Comparison of ENCODE assay signal across 17 cellular contexts in genomic region chr15:73599934-73600333, GRCh38. TPM values are rescaled to one million over a fixed set of nuclear protein-coding genes. Genes with fewer than 3 reads are reported as not detected.
A peak's percentile ranks its signal among the peaks of the same experiment; 100 is the strongest.
DNase-seq lines count a peak whose midpoint lies in the region; ATAC-seq and TF ChIP-seq lines count a peak whose summit lies in the region.
"Had no signal": no experiment of that assay in that cellular context is flagged by ENCODE, and none has a peak within 500 bp of the region (broad histone marks: within the 10 kb centered on the region; RNA-seq: fewer than 3 reads in every experiment).

No MANE protein-coding gene starts in this region.

- no peak overlapping the region for H3K4me3 ChIP-seq in ascending aorta
- H3K4me3 ChIP-seq: HAP-1, spleen, upper lobe of right lung had no signal

- CTCF ChIA-PET in activated CD8-positive, alpha-beta T cell treated with anti-CD3 and anti-CD28 coated beads for 36 hours (lab: Charles Lee): interaction anchor here (2.6 kb wide), 1 partner anchor 37 kb away, joined by 10 read pairs; no protein-coding TSS in a partner anchor

- H3K36me3 Mint-ChIP-seq in activated CD8-positive, alpha-beta T cell treated with anti-CD3 and anti-CD28 coated beads for 36 hours (ENCODE audit: low read depth): no peaks in the 10 kb centered on the region
- H3K36me3 Mint-ChIP-seq in stimulated activated memory B cell treated with anti-CD40 and anti-IgM and Interleukin-4, amounts not matched to agents 10 μg/mL and 1 μg/mL and 100 μg/mL, for 72 hours: peaks cover 17% of the 10 kb centered on the region

- intact Hi-C loops in ascending aorta (cut with DNase I): loop anchor here (2.0 kb wide), 1 partner anchor 33 kb away; the partner anchor contains the start of gene NPTN
- intact Hi-C loops in activated CD8-positive, alpha-beta T cell treated with anti-CD3 and anti-CD28 coated beads for 36 hours (cut with micrococcal nuclease): no loop called here

- POLR2A ChIA-PET in activated CD8-positive, alpha-beta T cell treated with anti-CD3 and anti-CD28 coated beads for 36 hours (lab: Charles Lee): no interaction called here

- no peaks in the 10 kb centered on the region for H3K27me3 ChIP-seq in ascending aorta
- H3K27me3 ChIP-seq: spleen, upper lobe of right lung had no signal

- H3K9me3 Mint-ChIP-seq in activated CD8-positive, alpha-beta T cell treated with anti-CD3 and anti-CD28 coated beads for 36 hours: no peaks in the 10 kb centered on the region
- H3K9me3 Mint-ChIP-seq in stimulated activated memory B cell treated with anti-CD40 and anti-IgM and Interleukin-4, amounts not matched to agents 10 μg/mL and 1 μg/mL and 100 μg/mL, for 72 hours: no peaks in the 10 kb centered on the region
- H3K9me3 Mint-ChIP-seq: activated CD4-positive, alpha-beta T cell treated with anti-CD3 and anti-CD28 coated beads, Interleukin-2, amount 10 ng/mL, durations not matched to agents 24 days and 14 days; naive thymus-derived CD8-positive, alpha-beta T cell had no signal

- H3K27ac Mint-ChIP-seq in activated CD8-positive, alpha-beta T cell treated with anti-CD3 and anti-CD28 coated beads for 36 hours: no peak overlapping the region
- no peak overlapping the region for H3K27ac Mint-ChIP-seq in stimulated activated memory B cell treated with anti-CD40 and anti-IgM and Interleukin-4, amounts not matched to agents 10 μg/mL and 1 μg/mL and 100 μg/mL, for 72 hours
- H3K27ac Mint-ChIP-seq: activated CD4-positive, alpha-beta T cell treated with anti-CD3 and anti-CD28 coated beads, Interleukin-2, amount 10 ng/mL, durations not matched to agents 24 days and 14 days had no signal

- H3K4me3 Mint-ChIP-seq in activated CD8-positive, alpha-beta T cell treated with anti-CD3 and anti-CD28 coated beads for 36 hours: no peak overlapping the region
- H3K4me3 Mint-ChIP-seq in stimulated activated memory B cell treated with anti-CD40 and anti-IgM and Interleukin-4, amounts not matched to agents 10 μg/mL and 1 μg/mL and 100 μg/mL, for 72 hours: no peak overlapping the region
- H3K4me3 Mint-ChIP-seq: activated CD4-positive, alpha-beta T cell treated with anti-CD3 and anti-CD28 coated beads, Interleukin-2, amount 10 ng/mL, durations not matched to agents 24 days and 14 days; naive thymus-derived CD8-positive, alpha-beta T cell; T-helper 17 cell had no signal

- H3K9me3 ChIP-seq in ascending aorta: no peaks in the 10 kb centered on the region
- H3K9me3 ChIP-seq: HAP-1, spleen, upper lobe of right lung had no signal

- no peaks in the 10 kb centered on the region for H3K36me3 ChIP-seq in ascending aorta
- H3K36me3 ChIP-seq: HAP-1, upper lobe of right lung had no signal

- H3K27me3 Mint-ChIP-seq in activated CD8-positive, alpha-beta T cell treated with anti-CD3 and anti-CD28 coated beads for 36 hours: no peaks in the 10 kb centered on the region
- no peaks in the 10 kb centered on the region for H3K27me3 Mint-ChIP-seq in stimulated activated memory B cell treated with anti-CD40 and anti-IgM and Interleukin-4, amounts not matched to agents 10 μg/mL and 1 μg/mL and 100 μg/mL, for 72 hours
- H3K27me3 Mint-ChIP-seq: activated CD4-positive, alpha-beta T cell treated with anti-CD3 and anti-CD28 coated beads, Interleukin-2, amount 10 ng/mL, durations not matched to agents 24 days and 14 days; naive thymus-derived CD8-positive, alpha-beta T cell; T-helper 17 cell had no signal

- DNase-seq in A172 (ENCODE audit: low spot score) (peak; percentile 49), HS-27A (ENCODE audit: low read depth) (peak; percentile 20), ascending aorta (ENCODE audit: low spot score in 2 of 2) (no peak), kidney glomerular epithelial cell (lab: John Stamatoyannopoulos, UW) (peak; percentile 61)
- DNase-seq in activated CD8-positive, alpha-beta T cell treated with anti-CD3 and anti-CD28 coated beads for 36 hours: no peak
- DNase-seq: activated CD4-positive, alpha-beta T cell treated with anti-CD3 and anti-CD28 coated beads, Interleukin-2, amount 10 ng/mL, durations not matched to agents 24 days and 14 days; activated gamma-delta T cell; KBM-7; naive thymus-derived CD8-positive, alpha-beta T cell; NCI-H2029; spleen; T-helper 17 cell; upper lobe of right lung had no signal

- TF ChIP-seq CTCF in ascending aorta (IDR thresholded peaks at IDR 0.05): no peak
- no peak for TF ChIP-seq CTCF in activated CD8-positive, alpha-beta T cell treated with anti-CD3 and anti-CD28 coated beads for 36 hours (IDR thresholded peaks at IDR 0.05)

- peak overlapping the region; percentile 64 to 81 for H3K27ac ChIP-seq in ascending aorta
- H3K27ac ChIP-seq: upper lobe of right lung had no signal

- H3K4me1 ChIP-seq in ascending aorta: peaks cover 38 to 92% of the 10 kb centered on the region in 2 donors

- ATAC-seq in HG03039 (IDR thresholded peaks at IDR 0.05; ENCODE audit: unreplicated experiment) (no peak), HG03432 (IDR thresholded peaks at IDR 0.05; ENCODE audit: unreplicated experiment) (no peak)
- no peak for ATAC-seq in activated CD8-positive, alpha-beta T cell treated with anti-CD3 and anti-CD28 coated beads for 36 hours
- ATAC-seq in stimulated activated memory B cell treated with anti-CD40 and anti-IgM and Interleukin-4, amounts not matched to agents 10 μg/mL and 1 μg/mL and 100 μg/mL, for 72 hours: no peak
- ATAC-seq: naive thymus-derived CD8-positive, alpha-beta T cell; T-helper 17 cell; upper lobe of right lung had no signal

- peaks cover 25% of the 10 kb centered on the region for H3K4me1 Mint-ChIP-seq in activated CD8-positive, alpha-beta T cell treated with anti-CD3 and anti-CD28 coated beads for 36 hours (ENCODE audit: low read depth)
- H3K4me1 Mint-ChIP-seq in stimulated activated memory B cell treated with anti-CD40 and anti-IgM and Interleukin-4, amounts not matched to agents 10 μg/mL and 1 μg/mL and 100 μg/mL, for 72 hours: peaks cover 44% of the 10 kb centered on the region

RNA-seq across cellular contexts. Expression of gene NPTN, which starts 33.3 kb away (rescaled TPM):
- total RNA-seq in A172 (2014; rRNA removed; shearing (Covaris generic)): 77.2 and 99.0 TPM in 2 replicates
- total RNA-seq in ascending aorta: 147 TPM
- 10 to 100 TPM; 27.4 to 33.6 TPM for total RNA-seq in activated CD8-positive, alpha-beta T cell treated with anti-CD3 and anti-CD28 coated beads for 36 hours

Comparison
In these comparisons a context has a peak if more than half of its experiments do, and no peak if none do; other contexts are left out.
1. DNase-seq: peak in A172 (single experiment), HS-27A (single experiment) and kidney glomerular epithelial cell (single experiment); none in ascending aorta (0 of 2) and activated CD8-positive, alpha-beta T cell treated with anti-CD3 and anti-CD28 coated beads for 36 hours (single experiment).